Comparison of ENCODE assay signal across 13 cellular contexts in the genomic region with DNA sequence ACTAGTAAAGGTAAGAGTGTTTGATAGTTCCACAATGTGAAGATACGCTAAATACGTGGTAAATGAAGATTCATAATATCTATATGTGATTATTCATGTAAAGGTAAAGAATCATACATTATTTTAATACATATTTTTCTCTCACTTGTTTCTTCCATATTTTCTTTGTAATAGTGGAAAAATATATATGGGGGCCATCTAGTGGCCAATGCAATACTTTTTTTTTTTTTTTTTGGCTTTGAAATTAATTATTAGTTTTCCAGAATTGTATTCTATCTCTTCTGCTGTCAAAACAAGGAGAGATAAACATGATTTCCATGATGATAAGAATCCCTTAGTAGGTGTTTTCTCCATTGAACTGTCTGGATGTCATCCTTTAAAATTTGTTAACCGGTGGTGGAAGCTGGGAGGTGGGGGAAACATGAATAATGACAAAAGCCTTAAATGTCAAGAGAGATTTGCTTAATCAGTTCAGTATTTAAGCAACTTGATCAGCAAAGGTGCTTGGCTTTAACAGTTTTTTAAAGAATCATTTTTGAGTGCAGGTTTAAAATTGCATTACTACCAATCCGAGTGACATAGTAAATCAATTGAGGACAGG.
DNase-seq lines count a peak whose midpoint lies in the region; ATAC-seq, FAIRE-seq and TF ChIP-seq lines count a peak whose summit lies in the region.
"Had no signal": no experiment of that assay in that cellular context is flagged by ENCODE, and none has a peak within 500 bp of the region (broad histone marks: within the 10 kb centered on the region; RNA-seq: fewer than 3 reads in every experiment).

No MANE protein-coding gene starts in this region.

- SMC1A ChIA-PET in GM12878 (lab: Charles Lee; ENCODE audit: uncharacterized antibody, unreplicated experiment): interaction anchor here (1.0 kb wide), 1 partner anchor 10 kb away, joined by 3 read pairs; no protein-coding TSS in a partner anchor

- H3K36me3 Mint-ChIP-seq in T-helper 17 cell (ENCODE audit: low read depth): peaks cover 2% of the 10 kb centered on the region

- H3K9me3 ChIP-seq in DOHH2 (ENCODE audit: control insufficient read depth, insufficient read depth, low read length) (no peaks in the 10 kb centered on the region), GM12878 (replicated peaks; ENCODE audit: control insufficient read depth, insufficient read depth, low read length) (no peaks in the 10 kb centered on the region; the same call in 2 of the 3 replicates), neural cell (ENCODE audit: low read length) (no peaks in the 10 kb centered on the region), T-helper 17 cell (ENCODE audit: control insufficient read depth, low read length, poor library complexity, severe bottlenecking) (no peaks in the 10 kb centered on the region)
- H3K9me3 ChIP-seq: SJSA1 had no signal

- in situ Hi-C loops in GM12878 (cut with MboI): no loop called here

- intact Hi-C loops in GM12878 (cut with micrococcal nuclease; ENCODE audit: unreplicated experiment): loop anchor here (1.0 kb wide), 1 partner anchor 146 kb away; no protein-coding TSS in a partner anchor

- H4K20me1 ChIP-seq in DOHH2 (ENCODE audit: control insufficient read depth, insufficient read depth, low read depth, low read length) (no peaks in the 10 kb centered on the region), GM12878 (ENCODE audit: control insufficient read depth, insufficient read depth) (no peaks in the 10 kb centered on the region), neural cell (ENCODE audit: insufficient read depth) (no peaks in the 10 kb centered on the region)

- CTCF ChIA-PET in GM12878 (lab: Yijun Ruan, JAX): no interaction called here

- no peaks in the 10 kb centered on the region for H3F3A ChIP-seq in DOHH2 (ENCODE audit: control insufficient read depth, insufficient read depth)
- H3F3A ChIP-seq in neural cell (ENCODE audit: insufficient read depth, low read length, poor library complexity, severe bottlenecking): no peaks in the 10 kb centered on the region

- no TSS peak for BruUV-seq in GM12878 (replicated peaks; lab: Mats Ljungman, UMichigan)

- no peaks in the 10 kb centered on the region for H3K4me1 ChIP-seq in DOHH2 (ENCODE audit: control insufficient read depth, low read length)
- H3K4me1 ChIP-seq in GM12878 (ENCODE audit: control insufficient read depth, insufficient read depth, low read length): no peaks in the 10 kb centered on the region
- H3K4me1 ChIP-seq: SJSA1 had no signal

- H3K4me3 ChIP-seq in DOHH2 (ENCODE audit: low read length): no peak overlapping the region
- no peak overlapping the region for H3K4me3 ChIP-seq in GM12878
- H3K4me3 ChIP-seq in neural cell (ENCODE audit: low read length): no peak overlapping the region
- H3K4me3 ChIP-seq: SJSA1, skin epidermis had no signal

- H3K4me1 Mint-ChIP-seq in T-helper 17 cell: no peaks in the 10 kb centered on the region

- H3K79me2 ChIP-seq in DOHH2 (ENCODE audit: control insufficient read depth, low read length): no peaks in the 10 kb centered on the region
- H3K79me2 ChIP-seq in GM12878 (ENCODE audit: control insufficient read depth, insufficient read depth, low read length): no peaks in the 10 kb centered on the region
- H3K79me2 ChIP-seq in neural cell (replicated peaks; ENCODE audit: insufficient read depth, low read length): no peaks in the 10 kb centered on the region

- H3K27me3 ChIP-seq in DOHH2 (ENCODE audit: control insufficient read depth, low read length) (no peaks in the 10 kb centered on the region), GM12878 (replicated peaks in 1 of 2; ENCODE audit: control insufficient read depth in 2 of 2, insufficient read depth in 2 of 2, low read length in 1 of 2) (no peaks in the 10 kb centered on the region), neural cell (ENCODE audit: insufficient read depth, low read depth, low read length) (no peaks in the 10 kb centered on the region)
- H3K27me3 ChIP-seq: SJSA1 had no signal

- TF ChIP-seq EP300 in GM12878 (IDR thresholded peaks at IDR 0.05; ENCODE audit: borderline replicate concordance in 1 of 2, control insufficient read depth in 1 of 2, low read depth in 2 of 2, low read length in 2 of 2) (no peak), neural cell (conservative IDR thresholded peaks at IDR 0.05; ENCODE audit: poor library complexity, severe bottlenecking) (no peak)

- no peak for TF ChIP-seq POLR2A in GM12878 (IDR thresholded peaks at IDR 0.05; ENCODE audit: low read depth, low read length)

- no peak for FAIRE-seq in GM12878 (lab: Jason Lieb, UNC)

- peak; percentile 25 for TF ChIP-seq CTCF in DOHH2 (IDR thresholded peaks at IDR 0.05; ENCODE audit: low read depth, low read length, poor library complexity, severe bottlenecking)
- TF ChIP-seq CTCF in LNCAP (IDR thresholded peaks at IDR 0.05): peak; percentile 37; the same call in 1 of the 2 replicates
- TF ChIP-seq CTCF in GM12878 (IDR thresholded peaks at IDR 0.05 in 2 of 3, conservative IDR thresholded peaks at IDR 0.05 in 1 of 3; ENCODE audit: control insufficient read depth in 2 of 3, extremely low read depth in 1 of 3, insufficient read depth in 1 of 3, low read depth in 3 of 3, low read length in 3 of 3): peak in 2 of 3 experiments; percentile 12 to 28; a peak in 1 of 6 replicates
- TF ChIP-seq CTCF in neural cell (IDR thresholded peaks at IDR 0.05; ENCODE audit: poor library complexity, severe bottlenecking): peak; percentile 53

- H3K36me3 ChIP-seq in DOHH2 (ENCODE audit: control insufficient read depth, low read length) (no peaks in the 10 kb centered on the region), GM12878 (ENCODE audit: control insufficient read depth in 2 of 2, insufficient read depth in 2 of 2, low read length in 1 of 2) (no peaks in the 10 kb centered on the region), neural cell (ENCODE audit: insufficient read depth, low read length) (no peaks in the 10 kb centered on the region)
- H3K36me3 ChIP-seq: SJSA1 had no signal

- TF ChIP-seq RAD21 in GM12878 (IDR thresholded peaks at IDR 0.05; ENCODE audit: insufficient read depth, low read depth, low read length): no peak
- TF ChIP-seq RAD21 in neural cell (conservative IDR thresholded peaks at IDR 0.05): peak; percentile 55

- H3K4me3 Mint-ChIP-seq in T-helper 17 cell: no peak overlapping the region
- H3K4me3 Mint-ChIP-seq: dendritic cell treated with granulocyte-macrophage colony-stimulating factor and Interleukin-4, amounts not matched to agents 40 ng/mL and 50 ng/mL, for 4 days had no signal

- RAD21 ChIA-PET in GM12878 (lab: Charles Lee; ENCODE audit: unreplicated experiment): no interaction called here

- H3K27me3 Mint-ChIP-seq in T-helper 17 cell: no peaks in the 10 kb centered on the region
- H3K27me3 Mint-ChIP-seq: dendritic cell treated with granulocyte-macrophage colony-stimulating factor and Interleukin-4, amounts not matched to agents 40 ng/mL and 50 ng/mL, for 4 days had no signal

- no peak overlapping the region for H3K27ac Mint-ChIP-seq in T-helper 17 cell
- H3K27ac Mint-ChIP-seq: dendritic cell treated with granulocyte-macrophage colony-stimulating factor and Interleukin-4, amounts not matched to agents 40 ng/mL and 50 ng/mL, for 4 days had no signal

- H3K27ac ChIP-seq in DOHH2 (ENCODE audit: low read depth, low read length): no peak overlapping the region
- no peak overlapping the region for H3K27ac ChIP-seq in GM12878 (ENCODE audit: control insufficient read depth, insufficient read depth)
- no peak overlapping the region for H3K27ac ChIP-seq in neural cell (ENCODE audit: low read length)
- H3K27ac ChIP-seq: SJSA1, skin epidermis had no signal

- ATAC-seq in GM12878 (no peak), T-helper 17 cell (no peak), HG03108 (IDR thresholded peaks at IDR 0.05; ENCODE audit: unreplicated experiment) (no peak)

- 13% methylated on average over 4 of the region's 4 CpGs for WGBS in GM12878 (ENCODE audit: insufficient coverage, insufficient replicate concordance, low lambda C conversion rate, missing lambda C conversion rate)

- DNase-seq in GM12878 (ENCODE audit: low read depth, low spot score) (no peak), T-helper 17 cell (no peak), activated T-cell treated with anti-CD3 and anti-CD28 coated beads for 4 hours (no peak), NCI-H1105 treated with DMSO at 0.1 percent for 48 hours (lab: John Stamatoyannopoulos, UW) (no peak)
- DNase-seq: DMS79, NCI-H2107 had no signal

- POLR2A ChIA-PET in GM12878 (lab: Charles Lee): no interaction called here

- no peak overlapping the region for H2AFZ ChIP-seq in GM12878 (ENCODE audit: control insufficient read depth, low read depth, low read length)
- no peak overlapping the region for H2AFZ ChIP-seq in neural cell (ENCODE audit: low read depth, low read length)

- H3K4me2 ChIP-seq in DOHH2 (ENCODE audit: low read length) (no peak overlapping the region), GM12878 (ENCODE audit: control insufficient read depth, insufficient read depth) (no peak overlapping the region), neural cell (ENCODE audit: low read length) (no peak overlapping the region)

- H3K9me2 ChIP-seq in DOHH2 (replicated peaks; ENCODE audit: control insufficient read depth, low read length) (no peaks in the 10 kb centered on the region), neural cell (ENCODE audit: insufficient read depth, low read length) (no peaks in the 10 kb centered on the region)

- no peak overlapping the region for H3K9ac ChIP-seq in GM12878 (ENCODE audit: control insufficient read depth, insufficient read depth, low read length)
- H3K9ac ChIP-seq in neural cell (ENCODE audit: low read length): no peak overlapping the region

TF ChIP-seq in GM12878, 131 proteins besides CTCF, POLR2A, EP300 and RAD21:
- TF ChIP-seq SMC3 (IDR thresholded peaks at IDR 0.05; ENCODE audit: borderline replicate concordance, low read length) (peak; percentile 25; the same call in 1 of the 2 replicates), ZNF384 (IDR thresholded peaks at IDR 0.05; ENCODE audit: borderline replicate concordance, low read depth, low read length) (peak; percentile 60; the same call in 1 of the 2 replicates), NFXL1 (IDR thresholded peaks at IDR 0.05; ENCODE audit: borderline replicate concordance) (no peak), ZSCAN29 (IDR thresholded peaks at IDR 0.05) (no peak), ZZZ3 (IDR thresholded peaks at IDR 0.05; ENCODE audit: control insufficient read depth, insufficient read length, low read depth) (no peak)
